In the genomic region with DNA sequence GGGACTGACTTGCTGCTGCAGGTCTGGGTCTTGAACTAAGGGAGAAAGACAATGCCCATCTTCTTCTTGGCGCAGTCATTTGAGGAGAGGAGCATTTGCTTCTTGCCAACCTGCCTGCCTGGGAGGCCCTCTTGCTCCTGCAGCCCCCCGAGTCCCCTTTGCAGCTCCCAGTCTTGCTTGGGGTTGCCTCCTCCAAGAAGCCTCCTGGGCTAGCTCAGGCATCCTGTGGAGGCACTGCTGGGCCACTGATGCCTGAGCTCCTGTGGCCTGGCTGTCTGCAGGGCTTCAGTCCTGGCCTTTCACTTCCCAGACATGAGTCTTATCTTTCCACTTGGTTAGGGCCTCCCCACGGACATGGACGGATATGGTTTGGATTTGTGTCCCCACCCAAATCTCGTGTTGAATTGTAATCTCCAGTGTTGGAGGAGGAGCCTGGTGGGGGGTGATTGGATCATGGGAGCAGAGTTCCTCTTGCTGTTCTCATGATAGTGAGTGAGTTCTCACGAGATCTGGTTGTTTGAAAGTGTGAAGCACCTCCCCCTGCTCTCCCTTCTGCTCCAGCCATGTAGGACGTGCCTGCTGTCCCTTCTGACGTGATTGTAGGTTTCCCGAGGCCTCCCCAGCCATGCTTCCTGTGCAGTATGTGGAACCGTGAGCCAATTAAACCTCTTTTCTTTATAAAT, we compare ENCODE assay signal across 18 cellular contexts.
"Had no signal": no experiment of that assay in that cellular context is flagged by ENCODE, and none has a peak within 500 bp of the region (broad histone marks: within the 10 kb centered on the region; RNA-seq: fewer than 3 reads in every experiment).

No MANE protein-coding gene starts in this region.

- H3K4me3 ChIP-seq: esophagus squamous epithelium, tibial artery had no signal

- H3K27ac Mint-ChIP-seq: activated CD4-positive, alpha-beta T cell treated with anti-CD3 and anti-CD28 coated beads, Interleukin-2, amount 10 ng/mL, durations not matched to agents 24 days and 14 days; activated CD8-positive, alpha-beta T cell treated with anti-CD3 and anti-CD28 coated beads, Interleukin-2, amount 10 ng/mL, durations not matched to agents 7 days and 5 days; dendritic cell treated with granulocyte-macrophage colony-stimulating factor and Interleukin-4, amounts not matched to agents 40 ng/mL and 50 ng/mL, for 4 days; nephron had no signal

- H3K9ac ChIP-seq: parathyroid adenoma had no signal

- H3K9me3 ChIP-seq: esophagus squamous epithelium, tibial artery had no signal

- H3K9me3 Mint-ChIP-seq: activated CD4-positive, alpha-beta T cell treated with anti-CD3 and anti-CD28 coated beads, Interleukin-2, amount 10 ng/mL, durations not matched to agents 24 days and 14 days; dendritic cell treated with granulocyte-macrophage colony-stimulating factor and Interleukin-4, amounts not matched to agents 40 ng/mL and 50 ng/mL, for 4 days; immature natural killer cell had no signal

- H3K27me3 Mint-ChIP-seq: activated CD4-positive, alpha-beta T cell treated with anti-CD3 and anti-CD28 coated beads, Interleukin-2, amount 10 ng/mL, durations not matched to agents 24 days and 14 days; dendritic cell treated with granulocyte-macrophage colony-stimulating factor and Interleukin-4, amounts not matched to agents 40 ng/mL and 50 ng/mL, for 4 days had no signal

- H3K27ac ChIP-seq: esophagus squamous epithelium, parathyroid adenoma, tibial artery had no signal

- H3K27me3 ChIP-seq: esophagus squamous epithelium, tibial artery had no signal

- FAIRE-seq: astrocyte, bronchial epithelial cell had no signal

- DNase-seq: activated CD4-positive, alpha-beta T cell treated with anti-CD3 and anti-CD28 coated beads, Interleukin-2, amount 10 ng/mL, durations not matched to agents 24 days and 14 days; activated CD4-positive, CD25-positive, alpha-beta regulatory T cell; activated CD8-positive, alpha-beta T cell treated with anti-CD3 and anti-CD28 coated beads, Interleukin-2, amount 10 ng/mL, durations not matched to agents 7 days and 5 days; activated naive CD4-positive, alpha-beta T cell treated with Interleukin-2 at 50 U/mL for 16 hours; effector memory CD4-positive, alpha-beta T cell; esophagus squamous epithelium; immature natural killer cell; kidney glomerular epithelial cell; left ventricle myocardium superior; stimulated activated naive CD4-positive, alpha-beta T cell; substantia nigra; SW 1271 had no signal

- H3K4me1 ChIP-seq: parathyroid adenoma, tibial artery had no signal

- H3K36me3 ChIP-seq: esophagus squamous epithelium had no signal

- ATAC-seq: activated CD8-positive, alpha-beta T cell treated with anti-CD3 and anti-CD28 coated beads, Interleukin-2, amount 10 ng/mL, durations not matched to agents 7 days and 5 days; left ventricle myocardium superior had no signal

- H2AFZ ChIP-seq: parathyroid adenoma had no signal

- H3K4me3 Mint-ChIP-seq: activated CD4-positive, alpha-beta T cell treated with anti-CD3 and anti-CD28 coated beads, Interleukin-2, amount 10 ng/mL, durations not matched to agents 24 days and 14 days; activated CD8-positive, alpha-beta T cell treated with anti-CD3 and anti-CD28 coated beads, Interleukin-2, amount 10 ng/mL, durations not matched to agents 7 days and 5 days; dendritic cell treated with granulocyte-macrophage colony-stimulating factor and Interleukin-4, amounts not matched to agents 40 ng/mL and 50 ng/mL, for 4 days; immature natural killer cell; nephron had no signal
